24 cellular contexts compared by ENCODE assay signal in the genomic region with DNA sequence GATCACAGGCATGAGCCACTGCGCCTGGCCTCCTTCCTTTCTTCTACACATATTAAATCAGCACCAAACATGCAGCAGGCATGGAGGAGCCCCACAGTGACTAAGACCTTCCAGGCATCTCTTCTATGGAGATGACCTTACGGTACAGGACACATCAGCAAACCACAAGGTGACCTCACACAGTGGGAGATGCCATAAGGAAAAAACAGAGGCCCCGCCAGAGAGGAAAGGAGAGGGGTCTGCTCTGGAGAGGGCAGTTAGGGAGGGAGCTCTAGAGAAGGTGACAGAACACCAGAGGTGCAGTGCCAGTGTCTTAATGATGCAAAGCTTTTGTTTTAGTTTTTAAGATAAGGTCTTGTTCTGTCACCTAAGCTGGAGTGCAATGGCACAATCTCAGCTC.
"Had no signal": no experiment of that assay in that cellular context is flagged by ENCODE, and none has a peak within 500 bp of the region (broad histone marks: within the 10 kb centered on the region; RNA-seq: fewer than 3 reads in every experiment).

No MANE protein-coding gene starts in this region.

- H3K4me3 ChIP-seq: esophagus muscularis mucosa, gastroesophageal sphincter, psoas muscle, spleen, tibial artery, upper lobe of right lung, vagina had no signal

- H3K27me3 ChIP-seq: esophagus muscularis mucosa, tibial artery, upper lobe of right lung, vagina had no signal

- H3K36me3 ChIP-seq: esophagus muscularis mucosa, gastroesophageal sphincter, spleen, tibial artery, upper lobe of right lung, vagina had no signal

- DNase-seq: dermis blood vessel endothelial cell; effector CD4-positive, alpha-beta T cell; foreskin fibroblast; glutamatergic neuron; immature natural killer cell; kidney; left colon; mesendoderm; naive B cell; occipital lobe; psoas muscle; retina; spleen; stimulated activated CD4-positive, alpha-beta T cell treated with anti-CD3 and anti-CD28 coated beads, Interleukin-15, amount 100 ng/mL, for 24 hours; stimulated activated CD4-positive, alpha-beta T cell treated with anti-CD3 and anti-CD28 coated beads, Interleukin-1b, Interleukin-23, amount 100 ng/mL, for 48 hours; stimulated activated CD4-positive, alpha-beta T cell treated with anti-CD3 and anti-CD28 coated beads, Interleukin-4, amount 100 ng/mL, for 24 hours; upper lobe of right lung had no signal

- ATAC-seq: gastroesophageal sphincter; left colon; psoas muscle; sciatic nerve; stimulated activated memory B cell treated with anti-CD40 and anti-IgM and Interleukin-4, amounts not matched to agents 10 μg/mL and 1 μg/mL and 100 μg/mL, for 72 hours; upper lobe of right lung had no signal

- H3K27ac ChIP-seq: esophagus muscularis mucosa, gastroesophageal sphincter, parathyroid adenoma, psoas muscle, spleen, tibial artery, upper lobe of right lung, vagina had no signal

- H3K4me1 ChIP-seq: esophagus muscularis mucosa, gastroesophageal sphincter, parathyroid adenoma, psoas muscle, spleen, tibial artery, upper lobe of right lung, vagina had no signal

- H3K9me3 ChIP-seq: esophagus muscularis mucosa, gastroesophageal sphincter, psoas muscle, spleen, tibial artery, upper lobe of right lung, vagina had no signal
